8 cellular contexts compared by ENCODE assay signal in the genomic region with DNA sequence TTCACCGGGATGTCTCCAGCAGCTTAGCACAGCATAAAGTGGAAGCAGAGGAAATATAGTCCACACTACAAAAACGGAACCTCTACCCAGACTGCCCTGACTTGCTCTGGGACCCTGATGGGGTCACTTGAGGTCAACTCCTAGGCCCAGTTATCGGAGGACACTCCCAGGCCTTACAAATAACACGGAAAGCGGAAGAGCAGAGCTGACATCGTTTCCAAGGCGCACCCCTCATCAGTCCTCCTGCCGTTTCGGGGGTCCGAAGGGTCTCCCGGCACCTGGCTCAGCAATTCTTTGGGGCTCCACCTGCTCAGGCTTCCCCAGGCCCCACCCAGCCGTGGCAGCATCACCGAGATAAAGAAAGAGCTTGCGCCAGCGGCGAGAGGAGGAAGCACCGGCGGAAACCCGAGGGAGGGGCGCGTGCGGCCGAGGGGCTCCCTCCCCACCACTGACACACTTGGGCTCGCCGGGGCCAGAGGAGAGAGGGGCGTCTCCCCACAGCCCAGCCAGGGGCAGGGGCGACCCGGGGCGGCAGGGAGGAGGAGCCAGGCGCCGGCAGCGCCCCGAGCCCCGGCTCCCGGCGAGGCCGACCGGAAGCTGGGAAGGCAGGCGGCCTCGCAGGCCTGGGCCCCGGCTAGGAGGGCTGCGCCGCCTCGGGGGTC. TPM values are rescaled to one million over a fixed set of nuclear protein-coding genes. Genes with fewer than 3 reads are reported as not detected.
A peak's percentile ranks its signal among the peaks of the same experiment; 100 is the strongest.
DNase-seq lines count a peak whose midpoint lies in the region; ATAC-seq and TF ChIP-seq lines count a peak whose summit lies in the region.

No MANE protein-coding gene starts in this region.

- TF ChIP-seq CTCF in hepatocyte (IDR thresholded peaks at IDR 0.05; ENCODE audit: poor library complexity) (no peak), retinal pigment epithelial cell (conservative IDR thresholded peaks at IDR 0.05; ENCODE audit: low read depth, low read length) (peak; percentile 0)

- peaks cover 10% of the 10 kb centered on the region for H4K20me1 ChIP-seq in hepatocyte (ENCODE audit: insufficient read depth, poor library complexity, severe bottlenecking)

- DNase-seq in GDM1 (lab: John Stamatoyannopoulos, UW) (peak; percentile 76), T-helper 1 cell (peak; percentile 47 to 77 (median 54)), hepatocyte (ENCODE audit: low spot score) (peak; percentile 66), retinal pigment epithelial cell (ENCODE audit: low read depth) (no peak), pons (ENCODE audit: low spot score) (no peak), NCI-H2029 (lab: John Stamatoyannopoulos, UW) (no peak)

- H3K79me2 ChIP-seq in hepatocyte = peaks cover 26% of the 10 kb centered on the region

- H3K9me3 ChIP-seq in hepatocyte (ENCODE audit: low read depth) = no peaks in the 10 kb centered on the region

- H3K4me3 ChIP-seq in hepatocyte (peak overlapping the region; percentile 88), retinal pigment epithelial cell (ENCODE audit: low read length) (peak overlapping the region; percentile 66)

- H3K36me3 ChIP-seq in hepatocyte (replicated peaks; ENCODE audit: insufficient read depth, low read depth) = no peaks in the 10 kb centered on the region

- ATAC-seq in HG02840 (IDR thresholded peaks at IDR 0.05; ENCODE audit: low FRiP score, unreplicated experiment) = peak; percentile 14

- peak overlapping the region; percentile 97 for H3K4me2 ChIP-seq in hepatocyte

- no peaks in the 10 kb centered on the region for H3K9me2 ChIP-seq in hepatocyte (replicated peaks; ENCODE audit: insufficient read depth)

- peaks cover 7% of the 10 kb centered on the region for H3K4me1 ChIP-seq in hepatocyte (ENCODE audit: insufficient read depth)

- no peaks in the 10 kb centered on the region for H3K27me3 ChIP-seq in hepatocyte

- WGBS in hepatocyte (ENCODE audit: low lambda C conversion rate, missing lambda C conversion rate) = 14% methylated on average over 21 of the region's 44 CpGs

- H3K27ac ChIP-seq in angular gyrus (ENCODE audit: low read depth, low read length) (peak overlapping the region; percentile 57), hepatocyte (peak overlapping the region; percentile 84)

- peak overlapping the region; percentile 53 for H2AFZ ChIP-seq in hepatocyte

RNA-seq across cellular contexts. Expression of a gene that starts 0.7 kb away (rescaled TPM):
- 13.9 and 18.2 TPM in 2 replicates for total RNA-seq in hepatocyte
- 33.3 and 34.4 TPM in 2 replicates for polyA plus RNA-seq in hepatocyte

RNA-seq across cellular contexts. Expression of a gene that starts 10.0 kb away (rescaled TPM):
- total RNA-seq in hepatocyte = 55.3 and 59.2 TPM in 2 replicates
- polyA plus RNA-seq in hepatocyte = 51.2 and 58.8 TPM in 2 replicates

RNA-seq across cellular contexts. Expression of a gene that starts 44.0 kb away (rescaled TPM):
- 10.0 and 12.1 TPM in 2 replicates for total RNA-seq in hepatocyte
- polyA plus RNA-seq in hepatocyte = 55.9 and 64.2 TPM in 2 replicates

RNA-seq across cellular contexts. Expression of a gene that starts 58.8 kb away (rescaled TPM):
- total RNA-seq in hepatocyte = 42.7 and 47.6 TPM in 2 replicates
- polyA plus RNA-seq in hepatocyte = 47.5 and 49.5 TPM in 2 replicates

Comparison
In these comparisons a context has a peak if more than half of its experiments do, and no peak if none do; other contexts are left out.
1. DNase-seq: peak in GDM1 (single experiment), T-helper 1 cell (5 of 5) and hepatocyte (single experiment); none in retinal pigment epithelial cell (single experiment), pons (single experiment) and NCI-H2029 (single experiment).